ENCODE assay signal across 18 cellular contexts in genomic region chr9:93203713-93204469, GRCh38. TPM values are rescaled to one million over a fixed set of nuclear protein-coding genes. Genes with fewer than 3 reads are reported as not detected.
DNase-seq lines count a peak whose midpoint lies in the region; ATAC-seq and TF ChIP-seq lines count a peak whose summit lies in the region.
"Had no signal": no experiment of that assay in that cellular context is flagged by ENCODE, and none has a peak within 500 bp of the region (broad histone marks: within the 10 kb centered on the region; RNA-seq: fewer than 3 reads in every experiment).

No MANE protein-coding gene starts in this region.

- intact Hi-C loops in cardiac septum (cut with DNase I) = no loop called here

- no peaks in the 10 kb centered on the region for H3K36me3 ChIP-seq in cardiac muscle cell
- H3K36me3 ChIP-seq in gastroesophageal sphincter = no peaks in the 10 kb centered on the region
- no peaks in the 10 kb centered on the region for H3K36me3 ChIP-seq in neural progenitor cell

- no peak for TF ChIP-seq POLR2A in gastroesophageal sphincter (IDR thresholded peaks at IDR 0.05)

- 39 to 70% methylated on average over 9 to 11 of the region's 15 CpGs for WGBS in gastroesophageal sphincter (ENCODE audit: low coverage in 1 of 2), 2 donors

- H4K20me1 ChIP-seq in neural progenitor cell (ENCODE audit: low read depth) = peaks cover 53% of the 10 kb centered on the region

- H3K4me1 ChIP-seq in cardiac muscle cell (ENCODE audit: low read depth) (peaks cover 80% of the 10 kb centered on the region), gastroesophageal sphincter (peaks cover 2 to 92% (median 70%) of the 10 kb centered on the region in 3 donors), neural progenitor cell (peaks cover 27% of the 10 kb centered on the region)

- H3K27ac Mint-ChIP-seq in neural progenitor cell = peak overlapping the region; percentile 93
- H3K27ac Mint-ChIP-seq: activated CD4-positive, alpha-beta memory T cell treated with anti-CD3 and anti-CD28 coated beads for 36 hours; activated T-cell treated with anti-CD3 and anti-CD28 coated beads, Interleukin-2, amount 50 U/mL, for 72 hours had no signal

- TF ChIP-seq CTCF in cardiac muscle cell (IDR thresholded peaks at IDR 0.05; ENCODE audit: low read depth, low read length) (no peak), gastroesophageal sphincter (IDR thresholded peaks at IDR 0.05) (no peak), neural progenitor cell (IDR thresholded peaks at IDR 0.05) (no peak), GM10266 (IDR thresholded peaks at IDR 0.05; ENCODE audit: control insufficient read depth, insufficient read depth, low read depth, missing control alignments) (no peak)

- H3K4me2 ChIP-seq in neural progenitor cell = no peak overlapping the region

- peaks cover 2% of the 10 kb centered on the region for H3K36me3 Mint-ChIP-seq in neural progenitor cell
- H3K36me3 Mint-ChIP-seq: activated CD4-positive, alpha-beta memory T cell treated with anti-CD3 and anti-CD28 coated beads for 36 hours; natural killer cell treated with Interleukin-12 subunit alpha and Interleukin-12 subunit beta and Interleukin-15 and Interleukin-18, amount 100 ng/mL, for 72 hours had no signal

- H3K9me3 ChIP-seq in cardiac muscle cell (ENCODE audit: low read depth) (no peaks in the 10 kb centered on the region), gastroesophageal sphincter (no peaks in the 10 kb centered on the region), neural progenitor cell (ENCODE audit: low read depth) (no peaks in the 10 kb centered on the region)

- peak overlapping the region; percentile 72 for H3K4me3 Mint-ChIP-seq in neural progenitor cell
- H3K4me3 Mint-ChIP-seq: activated CD4-positive, alpha-beta memory T cell treated with anti-CD3 and anti-CD28 coated beads for 36 hours; activated T-cell treated with anti-CD3 and anti-CD28 coated beads, Interleukin-2, amount 50 U/mL, for 72 hours; natural killer cell treated with Interleukin-12 subunit alpha and Interleukin-12 subunit beta and Interleukin-15 and Interleukin-18, amount 100 ng/mL, for 72 hours had no signal

- H3K4me3 ChIP-seq in cardiac muscle cell = no peak overlapping the region
- H3K4me3 ChIP-seq in gastroesophageal sphincter = no peak overlapping the region
- H3K4me3 ChIP-seq in neural progenitor cell = no peak overlapping the region
- H3K4me3 ChIP-seq: coronary artery had no signal

- H3K4me1 Mint-ChIP-seq in neural progenitor cell = peaks cover 83% of the 10 kb centered on the region

- TF ChIP-seq EP300 in gastroesophageal sphincter (IDR thresholded peaks at IDR 0.05) = no peak

- H3K9me3 Mint-ChIP-seq in neural progenitor cell = no peaks in the 10 kb centered on the region

- H2AFZ ChIP-seq in neural progenitor cell (replicated peaks) = no peak overlapping the region

- H3K27ac ChIP-seq in cardiac muscle cell (peak overlapping the region; percentile 97), gastroesophageal sphincter (peak overlapping the region in 3 of 4 donors; percentile 83 to 86 (median 85)), neural progenitor cell (no peak overlapping the region)
- H3K27ac ChIP-seq: epithelial cell of prostate had no signal

- H3F3A ChIP-seq in neural progenitor cell (ENCODE audit: low read depth) = peaks cover 14% of the 10 kb centered on the region

- H3K27me3 Mint-ChIP-seq in neural progenitor cell (ENCODE audit: insufficient read depth, low read depth) = peaks cover 7% of the 10 kb centered on the region
- H3K27me3 Mint-ChIP-seq: activated CD4-positive, alpha-beta memory T cell treated with anti-CD3 and anti-CD28 coated beads for 36 hours had no signal

- H3K27me3 ChIP-seq in cardiac muscle cell = no peaks in the 10 kb centered on the region
- H3K27me3 ChIP-seq in gastroesophageal sphincter = no peaks in the 10 kb centered on the region
- H3K27me3 ChIP-seq in neural progenitor cell = no peaks in the 10 kb centered on the region

- no peak for DNase-seq in cardiac muscle cell (ENCODE audit: low read depth in 1 of 2, low spot score in 1 of 2)
- no peak for DNase-seq in cardiac septum (ENCODE audit: low spot score)
- no peak for DNase-seq in neural progenitor cell (ENCODE audit: low spot score)
- no peak for DNase-seq in NCI-H526 (lab: John Stamatoyannopoulos, UW)
- DNase-seq in GM10266 (ENCODE audit: extremely low spot score) = no peak
- DNase-seq: activated CD4-positive, alpha-beta memory T cell treated with anti-CD3 and anti-CD28 coated beads for 36 hours; activated T-cell treated with anti-CD3 and anti-CD28 coated beads, Interleukin-2, amount 50 U/mL, for 72 hours; COR-L47; mammary epithelial cell; NCI-H2107; stimulated activated naive CD4-positive, alpha-beta T cell had no signal

- H3K79me2 ChIP-seq in neural progenitor cell (ENCODE audit: low read depth) = peaks cover 5% of the 10 kb centered on the region

- ATAC-seq in gastroesophageal sphincter (no peak), HG03469 (IDR thresholded peaks at IDR 0.05; ENCODE audit: unreplicated experiment) (no peak), GM18520 (IDR thresholded peaks at IDR 0.05; ENCODE audit: unreplicated experiment) (no peak)

- no peak overlapping the region for H3K9ac ChIP-seq in neural progenitor cell

RNA-seq across cellular contexts. Expression of gene WNK2, which starts 20.0 kb away (rescaled TPM):
- 31.6 and 92.2 TPM in 2 replicates for total RNA-seq in cardiac muscle cell
- polyA plus RNA-seq in cardiac muscle cell = 34.5 and 88.3 TPM in 2 replicates
- total RNA-seq in cardiac septum = 123 TPM
- 100 to 1,000 TPM in 1 of 4 donors, 10 to 100 TPM in 3; 26.8 to 104 (median 48.6) TPM for total RNA-seq in gastroesophageal sphincter
- 6.2 and 16.7 TPM in 2 replicates for total RNA-seq in neural progenitor cell (ENCODE audit: low replicate concordance)
- total RNA-seq: natural killer cell treated with Interleukin-12 subunit alpha and Interleukin-12 subunit beta and Interleukin-15 and Interleukin-18, amount 100 ng/mL, for 72 hours had no signal
- polyA plus RNA-seq: AG04450 had no signal
